35 cellular contexts compared by ENCODE assay signal in the genomic region with DNA sequence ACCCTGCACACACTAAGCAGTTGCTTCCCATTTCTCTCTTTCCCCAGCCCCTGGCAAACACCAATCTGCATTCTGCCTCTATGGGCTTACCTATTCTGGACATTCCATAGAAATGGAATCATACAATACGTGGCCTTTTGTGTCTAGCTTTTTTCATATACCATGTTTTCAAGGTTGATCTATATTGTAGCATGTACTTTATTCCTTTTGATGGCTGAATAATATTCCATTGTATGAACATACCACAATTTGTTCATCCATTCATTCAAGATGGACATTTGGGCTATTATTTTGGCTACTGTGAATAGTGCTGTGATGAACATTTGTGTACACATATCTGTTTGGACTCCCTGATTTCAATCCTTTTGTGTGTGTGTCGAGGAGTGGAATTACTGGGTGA.
"Had no signal": no experiment of that assay in that cellular context is flagged by ENCODE, and none has a peak within 500 bp of the region (broad histone marks: within the 10 kb centered on the region; RNA-seq: fewer than 3 reads in every experiment).

No MANE protein-coding gene starts in this region.

- H3K4me3 ChIP-seq: MG63 had no signal

- H3K27me3 ChIP-seq: MG63 had no signal

- H3K27ac ChIP-seq: KMS-11 had no signal

- DNase-seq: Karpas-422, Kasumi-1, MG63, MM.1S, MV-4-11, NCI-H1048, NCI-H1092, NCI-H1092 treated with DMSO at 0.1 percent for 48 hours, NCI-H1105, NCI-H1105 treated with DMSO at 0.1 percent for 48 hours, NCI-H1417, NCI-H1417 treated with DMSO at 0.1 percent for 48 hours, NCI-H1436, NCI-H1436 treated with DMSO at 0.1 percent for 48 hours, NCI-H146, NCI-H1694, NCI-H1694 treated with DMSO at 0.1 percent for 48 hours, NCI-H187, NCI-H187 treated with DMSO at 0.1 percent for 48 hours, NCI-H1930, NCI-H2029, NCI-H2029 treated with DMSO at 0.1 percent for 48 hours, NCI-H2081, NCI-H2081 treated with DMSO at 0.1 percent for 48 hours, NCI-H2107, NCI-H2171, NCI-H2171 treated with DMSO at 0.1 percent for 48 hours, NCI-H2227 treated with DMSO at 0.1 percent for 48 hours, NCI-H226, NCI-H345, NCI-H446, NCI-H446 treated with DMSO at 0.1 percent for 48 hours, NCI-H510A, NCI-H510A treated with DMSO at 0.1 percent for 48 hours had no signal

- H3K36me3 ChIP-seq: MG63 had no signal

- H3K4me2 ChIP-seq: KMS-11 had no signal

- H3K9ac ChIP-seq: KMS-11 had no signal

- H3K9me3 ChIP-seq: MG63 had no signal
